16 cellular contexts compared by ENCODE assay signal in genomic region chr1:211703812-211704566, GRCh38. TPM values are rescaled to one million over a fixed set of nuclear protein-coding genes. Genes with fewer than 3 reads are reported as not detected.
DNase-seq lines count a peak whose midpoint lies in the region; ATAC-seq, FAIRE-seq and TF ChIP-seq lines count a peak whose summit lies in the region.
"Had no signal": no experiment of that assay in that cellular context is flagged by ENCODE, and none has a peak within 500 bp of the region (broad histone marks: within the 10 kb centered on the region; RNA-seq: fewer than 3 reads in every experiment).

No MANE protein-coding gene starts in this region.

- in situ Hi-C loops in HepG2 (cut with HindIII; ENCODE audit: extremely low pct_ligation_motif_present, low pct_unique_long_range_greater_than_20kb), result no loop called here

- BruUV-seq in HepG2 (replicated peaks; lab: Mats Ljungman, UMichigan), result no TSS peak

- no peak overlapping the region for H3K4me3 ChIP-seq in HepG2 (replicated peaks in 1 of 3; ENCODE audit: insufficient read depth in 1 of 3, low read depth in 2 of 3, low read length in 3 of 3)
- H3K4me3 ChIP-seq: thoracic aorta had no signal

- ATAC-seq in HG03469 (IDR thresholded peaks at IDR 0.05; ENCODE audit: unreplicated experiment) (no peak), HepG2 (no peak)

- intact Hi-C loops in HepG2 (cut with micrococcal nuclease; ENCODE audit: unreplicated experiment), result no loop called here

- FAIRE-seq in islet of Langerhans (lab: Jason Lieb, UNC) (peak; percentile 30), HepG2 (lab: Jason Lieb, UNC) (no peak)
- FAIRE-seq: GM12892 had no signal

- no peak overlapping the region for H3K27ac ChIP-seq in HepG2 (ENCODE audit: extremely low read length, insufficient read depth, low read length)
- H3K27ac ChIP-seq: parathyroid adenoma, thoracic aorta had no signal

- no peak for TF ChIP-seq RAD21 in HepG2 (CRISPR knock-in tag; IDR thresholded peaks at IDR 0.05)

- peaks cover 3 to 18% of the 10 kb centered on the region in 2 experiments; a peak in 2 of 5 replicates for H3K27me3 ChIP-seq in HepG2 (ENCODE audit: control insufficient read depth in 1 of 2, insufficient read depth in 2 of 2, low read length in 2 of 2)

- H3K9me3 ChIP-seq in HepG2 (ENCODE audit: low read length), result no peaks in the 10 kb centered on the region
- H3K9me3 ChIP-seq: thoracic aorta had no signal

- POLR2A ChIA-PET in HepG2 (lab: Yijun Ruan, JAX), result no interaction called here

- CTCF ChIA-PET in HepG2 (lab: Yijun Ruan, JAX; ENCODE audit: low intra/inter-chr PET ratio, low total read pairs), result no interaction called here

- no peak overlapping the region for H3K4me2 ChIP-seq in HepG2 (ENCODE audit: low read depth, low read length)

- peaks cover 18% of the 10 kb centered on the region for H3K4me1 ChIP-seq in HepG2 (ENCODE audit: insufficient read depth, low read length)
- H3K4me1 ChIP-seq: parathyroid adenoma had no signal

- no peaks in the 10 kb centered on the region for H3K36me3 ChIP-seq in HepG2 (replicated peaks in 1 of 2; ENCODE audit: control insufficient read depth in 1 of 2, insufficient read depth in 2 of 2, low read length in 2 of 2)
- H3K36me3 ChIP-seq: thoracic aorta had no signal

- H4K20me1 ChIP-seq in HepG2 (ENCODE audit: insufficient read depth, low read length), result no peaks in the 10 kb centered on the region

- WGBS in HepG2 (ENCODE audit: low lambda C conversion rate), result 50% methylated on average over 8 of the region's 11 CpGs

- TF ChIP-seq EP300 in HepG2 (IDR thresholded peaks at IDR 0.05; ENCODE audit: low read depth in 2 of 2, low read length in 2 of 2), result no peak
- TF ChIP-seq EP300 in HepG2 (CRISPR knock-in tag; IDR thresholded peaks at IDR 0.05; ENCODE audit: borderline replicate concordance), result no peak

- H2AFZ ChIP-seq in HepG2 (ENCODE audit: low read length), result no peak overlapping the region
- H2AFZ ChIP-seq: parathyroid adenoma had no signal

- H3K79me2 ChIP-seq in HepG2 (ENCODE audit: insufficient read depth, low read length), result no peaks in the 10 kb centered on the region
- H3K79me2 ChIP-seq: parathyroid adenoma had no signal

- H3K9ac ChIP-seq in HepG2 (ENCODE audit: insufficient read depth, low read depth, low read length), result no peak overlapping the region
- H3K9ac ChIP-seq: parathyroid adenoma had no signal

- DNase-seq in COR-L47 (lab: John Stamatoyannopoulos, UW) (peak; percentile 84), NCI-H146 treated with DMSO at 0.1 percent for 48 hours (lab: John Stamatoyannopoulos, UW; ENCODE audit: unreplicated experiment) (peak; percentile 66), NCI-H748 treated with DMSO at 0.1 percent for 48 hours (lab: John Stamatoyannopoulos, UW) (peak; percentile 55), iPS-NIHi7 (ENCODE audit: extremely low spot score) (no peak), HepG2 (ENCODE audit: low spot score) (no peak)
- no peak for DNase-seq in activated CD8-positive, alpha-beta memory T cell treated with anti-CD3 and anti-CD28 coated beads, Interleukin-2, amount 50 U/mL, for 48 hours
- DNase-seq: activated CD4-positive, CD25-positive, alpha-beta regulatory T cell; activated naive CD4-positive, alpha-beta T cell treated with anti-CD3 and anti-CD28 coated beads, Interleukin-2, amount 10 ng/mL, durations not matched to agents 7 days and 5 days; effector CD8-positive, alpha-beta T cell; islet precursor cell; MM.1S had no signal

- no peak for TF ChIP-seq CTCF in HepG2 (CRISPR knock-in tag; IDR thresholded peaks at IDR 0.05)

- TF ChIP-seq POLR2A in HepG2 (IDR thresholded peaks at IDR 0.05; ENCODE audit: insufficient read depth in 1 of 2, low read depth in 2 of 2, low read length in 2 of 2), result no peak

TF ChIP-seq in HepG2, 621 proteins besides CTCF, POLR2A, EP300 and RAD21 (continues in another document):
- TF ChIP-seq TAF15 (IDR thresholded peaks at IDR 0.05; ENCODE audit: low read depth, low read length, poor library complexity, severe bottlenecking), result no peak
- TF ChIP-seq THYN1 (CRISPR knock-in tag; IDR thresholded peaks at IDR 0.05; ENCODE audit: borderline replicate concordance, low read depth), result no peak
- no peak for TF ChIP-seq SRSF9 (IDR thresholded peaks at IDR 0.05; ENCODE audit: borderline replicate concordance, insufficient read depth, low read depth, low read length, poor library complexity, severe bottlenecking)
- TF ChIP-seq PBX2 (CRISPR knock-in tag; IDR thresholded peaks at IDR 0.05), result no peak
- TF ChIP-seq, protein P1, sequence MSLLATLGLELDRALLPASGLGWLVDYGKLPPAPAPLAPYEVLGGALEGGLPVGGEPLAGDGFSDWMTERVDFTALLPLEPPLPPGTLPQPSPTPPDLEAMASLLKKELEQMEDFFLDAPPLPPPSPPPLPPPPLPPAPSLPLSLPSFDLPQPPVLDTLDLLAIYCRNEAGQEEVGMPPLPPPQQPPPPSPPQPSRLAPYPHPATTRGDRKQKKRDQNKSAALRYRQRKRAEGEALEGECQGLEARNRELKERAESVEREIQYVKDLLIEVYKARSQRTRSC (CRISPR knock-in tag; IDR thresholded peaks at IDR 0.05; ENCODE audit: low read depth), result no peak
- no peak for TF ChIP-seq SAFB2 (CRISPR knock-in tag; IDR thresholded peaks at IDR 0.05; ENCODE audit: borderline replicate concordance, low read depth)
- TF ChIP-seq ADNP (CRISPR knock-in tag; IDR thresholded peaks at IDR 0.05), result no peak
- TF ChIP-seq HNRNPH1 (optimal IDR thresholded peaks at IDR 0.05; ENCODE audit: low read depth, low read length), result no peak
- no peak for TF ChIP-seq PHF20 (CRISPR knock-in tag; IDR thresholded peaks at IDR 0.05)
- TF ChIP-seq ZMYM4 (CRISPR knock-in tag; IDR thresholded peaks at IDR 0.05), result no peak
- no peak for TF ChIP-seq SNRNP70 (IDR thresholded peaks at IDR 0.05; ENCODE audit: low read depth, low read length)
- TF ChIP-seq MLX (CRISPR knock-in tag; IDR thresholded peaks at IDR 0.05), result no peak
- no peak for TF ChIP-seq SNAI1 (CRISPR knock-in tag; IDR thresholded peaks at IDR 0.05; ENCODE audit: borderline replicate concordance)
- no peak for TF ChIP-seq ZNF777 (CRISPR knock-in tag; IDR thresholded peaks at IDR 0.05)
- TF ChIP-seq, protein P2, sequence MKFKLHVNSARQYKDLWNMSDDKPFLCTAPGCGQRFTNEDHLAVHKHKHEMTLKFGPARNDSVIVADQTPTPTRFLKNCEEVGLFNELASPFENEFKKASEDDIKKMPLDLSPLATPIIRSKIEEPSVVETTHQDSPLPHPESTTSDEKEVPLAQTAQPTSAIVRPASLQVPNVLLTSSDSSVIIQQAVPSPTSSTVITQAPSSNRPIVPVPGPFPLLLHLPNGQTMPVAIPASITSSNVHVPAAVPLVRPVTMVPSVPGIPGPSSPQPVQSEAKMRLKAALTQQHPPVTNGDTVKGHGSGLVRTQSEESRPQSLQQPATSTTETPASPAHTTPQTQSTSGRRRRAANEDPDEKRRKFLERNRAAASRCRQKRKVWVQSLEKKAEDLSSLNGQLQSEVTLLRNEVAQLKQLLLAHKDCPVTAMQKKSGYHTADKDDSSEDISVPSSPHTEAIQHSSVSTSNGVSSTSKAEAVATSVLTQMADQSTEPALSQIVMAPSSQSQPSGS (CRISPR knock-in tag; IDR thresholded peaks at IDR 0.05), result no peak
- TF ChIP-seq ZFP1 (CRISPR knock-in tag; IDR thresholded peaks at IDR 0.05), result no peak

RNA-seq across cellular contexts. Expression of gene NEK2, which starts 28.6 kb away (rescaled TPM):
- total RNA-seq in HepG2 (2016; rRNA removed; fragmentation: Illumina TruSeq; extraction: Trizol), result 40.8 and 57.5 TPM in 2 replicates
- 7.0 TPM in 2 replicates for total RNA-seq in HepG2 (2016; cell fraction: cytosol; rRNA removed; fragmentation: Illumina TruSeq; extraction: Trizol; ENCODE audit: low read depth)
- 43.3 and 55.7 TPM in 2 replicates for total RNA-seq in HepG2 (2016; cell fraction: insoluble cytoplasmic fraction; rRNA removed; fragmentation: Illumina TruSeq; extraction: Trizol)
- 15.1 and 15.5 TPM in 2 replicates for total RNA-seq in HepG2 (2016; cell fraction: membrane; rRNA removed; fragmentation: Illumina TruSeq; extraction: Trizol)
- total RNA-seq in HepG2 (2016; cell fraction: nucleus; rRNA removed; fragmentation: Illumina TruSeq; extraction: Trizol), result 16.9 and 19.9 TPM in 2 replicates
- 6.0 and 10.9 TPM in 2 replicates for polyA plus RNA-seq in HepG2 (2011; rRNA removed)
- 6.1 and 6.5 TPM in 2 replicates for polyA plus RNA-seq in HepG2 (2011; cell fraction: cytosol; rRNA removed)
- polyA plus RNA-seq in HepG2 (2011; cell fraction: nucleus; rRNA removed), result 4.6 TPM in 2 replicates
- 9.8 and 17.4 TPM in 2 replicates for polyA plus RNA-seq in HepG2 (2012)
- 2.6 and 2.8 TPM in 2 replicates for polyA plus RNA-seq in HepG2 (2016; cell fraction: cytosol; fragmentation: Illumina TruSeq; extraction: Trizol; ENCODE audit: low read depth)
- 41.0 and 43.9 TPM in 2 replicates for polyA plus RNA-seq in HepG2 (2016; cell fraction: insoluble cytoplasmic fraction; fragmentation: Illumina TruSeq; extraction: Trizol; ENCODE audit: low read depth)
- polyA plus RNA-seq in HepG2 (2016; cell fraction: membrane; fragmentation: Illumina TruSeq; extraction: Trizol; ENCODE audit: low read depth), result 5.1 and 5.7 TPM in 2 replicates
- 18.2 and 19.2 TPM in 2 replicates for polyA plus RNA-seq in HepG2 (2016; cell fraction: nucleus; fragmentation: Illumina TruSeq; extraction: Trizol; ENCODE audit: insufficient read depth, low read depth)
- polyA minus RNA-seq in HepG2 (2011; rRNA and poly(A)+ RNA removed; ENCODE audit: low replicate concordance), result 9.2 and 31.3 TPM in 2 replicates
- polyA minus RNA-seq in HepG2 (2011; cell fraction: cytosol; rRNA and poly(A)+ RNA removed), result 9.6 and 16.1 TPM in 2 replicates
- 10.6 and 16.0 TPM in 2 replicates for polyA minus RNA-seq in HepG2 (2011; cell fraction: nucleus; rRNA and poly(A)+ RNA removed)

Comparison
In these comparisons a context has a peak if more than half of its experiments do, and no peak if none do; other contexts are left out.
1. DNase-seq: peak in COR-L47 (single experiment), NCI-H146 treated with DMSO at 0.1 percent for 48 hours (single experiment) and NCI-H748 treated with DMSO at 0.1 percent for 48 hours (single experiment); none in activated CD8-positive, alpha-beta memory T cell treated with anti-CD3 and anti-CD28 coated beads, Interleukin-2, amount 50 U/mL, for 48 hours (single experiment), iPS-NIHi7 (single experiment) and HepG2 (single experiment).